28 cellular contexts compared by ENCODE assay signal in the genomic region with DNA sequence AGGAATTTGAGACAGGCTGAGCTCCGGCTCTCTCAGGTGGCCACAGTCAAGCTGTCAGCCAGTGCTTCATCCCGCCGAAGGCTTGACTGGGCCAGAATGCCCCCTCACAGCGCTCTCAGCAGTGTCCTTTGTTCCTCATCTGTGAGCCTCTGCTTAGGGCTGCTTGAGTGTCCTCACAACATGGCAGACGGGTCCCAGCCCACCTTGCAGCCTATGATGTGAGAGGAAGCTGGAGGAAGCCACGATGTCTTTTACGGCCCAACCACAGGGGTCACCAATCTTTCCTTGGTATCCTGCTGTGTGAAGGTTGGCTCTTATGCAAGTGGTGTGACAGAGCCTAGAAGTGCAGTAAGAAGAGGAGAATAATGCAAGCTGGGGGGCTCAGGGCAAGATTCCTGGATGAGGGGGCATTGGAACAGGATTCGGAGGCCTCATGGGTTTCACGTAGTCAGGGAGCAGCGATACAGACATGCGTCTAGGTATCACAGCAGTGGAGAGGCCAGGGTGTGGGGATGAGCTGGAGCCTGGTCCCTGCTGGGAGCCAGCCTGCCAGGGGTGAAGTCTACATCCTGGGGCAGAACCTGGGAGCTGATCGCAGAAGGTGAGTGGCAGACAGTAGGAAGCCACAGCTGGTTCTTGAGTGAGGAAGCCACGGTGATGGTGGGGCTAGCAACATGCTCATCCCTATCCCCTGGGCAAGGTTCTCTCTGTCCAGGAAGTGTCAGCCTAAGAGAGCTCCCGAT.
"Had no signal": no experiment of that assay in that cellular context is flagged by ENCODE, and none has a peak within 500 bp of the region (broad histone marks: within the 10 kb centered on the region; RNA-seq: fewer than 3 reads in every experiment).

No MANE protein-coding gene starts in this region.

- H3K27me3 Mint-ChIP-seq: activated CD4-positive, alpha-beta memory T cell treated with anti-CD3 and anti-CD28 coated beads, Interleukin-2, amount 10 ng/mL, durations not matched to agents 7 days and 5 days; activated naive CD8-positive, alpha-beta T cell; activated T-helper 17 cell treated with anti-CD3 and anti-CD28 coated beads, Interleukin-2, amount 50 U/mL, for 72 hours; T-cell had no signal

- H3K27ac Mint-ChIP-seq: activated CD4-positive, alpha-beta memory T cell treated with anti-CD3 and anti-CD28 coated beads, Interleukin-2, amount 10 ng/mL, durations not matched to agents 7 days and 5 days; activated naive CD4-positive, alpha-beta T cell treated with anti-CD3 and anti-CD28 coated beads for 36 hours; activated naive CD8-positive, alpha-beta T cell; activated T-helper 17 cell treated with anti-CD3 and anti-CD28 coated beads, Interleukin-2, amount 50 U/mL, for 72 hours; T-cell had no signal

- H3K27ac ChIP-seq: SK-N-MC had no signal

- DNase-seq: activated CD4-positive, alpha-beta memory T cell treated with anti-CD3 and anti-CD28 coated beads, Interleukin-2, amount 10 ng/mL, durations not matched to agents 7 days and 5 days; activated CD4-positive, alpha-beta T cell treated with anti-CD3 and anti-CD28 coated beads, Interleukin-2, amount 50 U/mL, for 1 hour; activated CD4-positive, CD25-positive, alpha-beta regulatory T cell; activated gamma-delta T cell; activated naive CD4-positive, alpha-beta T cell treated with anti-CD3 and anti-CD28 coated beads for 36 hours; activated T-cell treated with anti-CD3 and anti-CD28 coated beads for 4 hours; activated T-cell treated with anti-CD3 and anti-CD28 coated beads, Interleukin-2, amount 50 U/mL, for 48 hours; amygdala; caudate nucleus; Kasumi-1; KBM-7; NCI-H1092 treated with DMSO at 0.1 percent for 48 hours; NCI-H1417 treated with DMSO at 0.1 percent for 48 hours; NCI-H1694; NCI-H2029; NCI-H2107; NCI-H2171 treated with DMSO at 0.1 percent for 48 hours; NCI-H345; NCI-H510A; NCI-H526 treated with DMSO at 0.1 percent for 48 hours; NCI-H82; T-cell; T-helper 2 cell; T1000 had no signal

- H3K4me1 Mint-ChIP-seq: activated CD4-positive, alpha-beta memory T cell treated with anti-CD3 and anti-CD28 coated beads, Interleukin-2, amount 10 ng/mL, durations not matched to agents 7 days and 5 days; activated T-helper 17 cell treated with anti-CD3 and anti-CD28 coated beads, Interleukin-2, amount 50 U/mL, for 72 hours; T-cell had no signal

- FAIRE-seq: TTC549 had no signal

- H3K4me3 ChIP-seq: SK-N-MC had no signal

- ATAC-seq: activated T-helper 17 cell treated with anti-CD3 and anti-CD28 coated beads, Interleukin-2, amount 50 U/mL, for 72 hours; T-cell had no signal

- H3K4me3 Mint-ChIP-seq: activated CD4-positive, alpha-beta memory T cell treated with anti-CD3 and anti-CD28 coated beads, Interleukin-2, amount 10 ng/mL, durations not matched to agents 7 days and 5 days; activated naive CD4-positive, alpha-beta T cell treated with anti-CD3 and anti-CD28 coated beads for 36 hours; activated naive CD8-positive, alpha-beta T cell; activated T-helper 17 cell treated with anti-CD3 and anti-CD28 coated beads, Interleukin-2, amount 50 U/mL, for 72 hours; T-cell had no signal

- H3K36me3 Mint-ChIP-seq: activated naive CD8-positive, alpha-beta T cell; T-cell had no signal

- H3K9me3 Mint-ChIP-seq: activated CD4-positive, alpha-beta memory T cell treated with anti-CD3 and anti-CD28 coated beads, Interleukin-2, amount 10 ng/mL, durations not matched to agents 7 days and 5 days; activated naive CD4-positive, alpha-beta T cell treated with anti-CD3 and anti-CD28 coated beads for 36 hours; activated T-helper 17 cell treated with anti-CD3 and anti-CD28 coated beads, Interleukin-2, amount 50 U/mL, for 72 hours; T-cell had no signal
